20 cellular contexts compared by ENCODE assay signal in the genomic region with DNA sequence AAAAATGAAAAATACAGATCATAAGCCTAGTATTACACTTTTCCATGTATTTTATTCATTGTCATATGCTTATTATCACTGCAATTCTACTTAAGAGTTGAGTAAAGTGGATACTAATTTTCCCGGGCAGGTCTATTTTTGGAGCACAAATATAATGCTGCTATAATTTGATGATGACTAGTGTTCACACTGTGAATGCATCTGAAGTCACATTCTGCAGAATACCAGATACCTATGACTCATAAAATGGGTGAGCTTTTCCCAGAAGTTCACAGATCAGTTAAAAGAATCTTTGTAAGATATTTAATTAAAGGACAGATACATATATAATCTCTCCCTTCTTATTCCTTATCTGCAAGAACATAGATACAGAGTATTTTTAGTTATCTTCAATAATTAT.
DNase-seq lines count a peak whose midpoint lies in the region; ATAC-seq and TF ChIP-seq lines count a peak whose summit lies in the region.
"Had no signal": no experiment of that assay in that cellular context is flagged by ENCODE, and none has a peak within 500 bp of the region (broad histone marks: within the 10 kb centered on the region; RNA-seq: fewer than 3 reads in every experiment).

No MANE protein-coding gene starts in this region.

- no peak overlapping the region for H2AFZ ChIP-seq in MM.1S (ENCODE audit: low read length)

- H3K27me3 ChIP-seq in MM.1S (replicated peaks; ENCODE audit: insufficient read depth, low read length) = no peaks in the 10 kb centered on the region
- no peaks in the 10 kb centered on the region for H3K27me3 ChIP-seq in SJCRH30
- H3K27me3 ChIP-seq: BLaER1 treated with 17β-estradiol and CSF1 and Interleukin-3, amounts not matched to agents 10 nM and 100 nM; MG63 had no signal

- H3K4me3 ChIP-seq in astrocyte of the cerebellum (ENCODE audit: low read depth, low read length) (no peak overlapping the region), MM.1S (ENCODE audit: low read length) (no peak overlapping the region), SJCRH30 (no peak overlapping the region)
- H3K4me3 ChIP-seq: BLaER1 treated with 17β-estradiol and CSF1 and Interleukin-3, amounts not matched to agents 10 nM and 100 nM; HAP-1; MG63; thoracic aorta had no signal

- H3K27ac ChIP-seq in MM.1S (ENCODE audit: low read length) = no peak overlapping the region
- no peak overlapping the region for H3K27ac ChIP-seq in SJCRH30
- H3K27ac ChIP-seq: BLaER1 treated with 17β-estradiol and CSF1 and Interleukin-3, amounts not matched to agents 10 nM and 100 nM; thoracic aorta had no signal

- in situ Hi-C loops in astrocyte of the cerebellum (cut with HindIII; ENCODE audit: low sequenced_read_pairs) = no loop called here

- no peaks in the 10 kb centered on the region for H3F3A ChIP-seq in MM.1S (ENCODE audit: insufficient read depth, low read length)

- H3K4me2 ChIP-seq in MM.1S (ENCODE audit: low read depth, low read length) = no peak overlapping the region
- H3K4me2 ChIP-seq: BLaER1 treated with 17β-estradiol and CSF1 and Interleukin-3, amounts not matched to agents 10 nM and 100 nM had no signal

- peak; percentile 74 for DNase-seq in AG20443 (ENCODE audit: low spot score)
- peak; percentile 57 for DNase-seq in LHCN-M2 (ENCODE audit: low read depth)
- DNase-seq in astrocyte of the cerebellum (ENCODE audit: low read depth) = peak; percentile 45
- peak; percentile 15 for DNase-seq in glomerular visceral epithelial cell (ENCODE audit: extremely low spot score)
- no peak for DNase-seq in MM.1S
- DNase-seq in SJCRH30 = no peak
- DNase-seq in left ventricle myocardium superior = no peak
- DNase-seq: dermis blood vessel endothelial cell; DMS153; hippocampal formation; MG63; NCI-H2081 treated with DMSO at 0.1 percent for 48 hours; stimulated activated CD4-positive, alpha-beta T cell treated with anti-CD3 and anti-CD28 coated beads, Interleukin-2, amount 100 ng/mL, for 48 hours; stimulated activated CD8-positive, alpha-beta memory T cell treated with anti-CD3 and anti-CD28 coated beads, Interleukin-4, amount 100 ng/mL, for 48 hours had no signal

- H3K9me3 ChIP-seq in MM.1S (replicated peaks; ENCODE audit: insufficient read depth, low read length) (no peaks in the 10 kb centered on the region), SJCRH30 (replicated peaks) (no peaks in the 10 kb centered on the region)
- H3K9me3 ChIP-seq: HAP-1, MG63, thoracic aorta had no signal

- H3K79me2 ChIP-seq in MM.1S (ENCODE audit: low read length) = no peaks in the 10 kb centered on the region

- H3K36me3 ChIP-seq in MM.1S (replicated peaks; ENCODE audit: insufficient read depth, low read length) (no peaks in the 10 kb centered on the region), SJCRH30 (no peaks in the 10 kb centered on the region)
- H3K36me3 ChIP-seq: BLaER1 treated with 17β-estradiol and CSF1 and Interleukin-3, amounts not matched to agents 10 nM and 100 nM; HAP-1; MG63; thoracic aorta had no signal

- TF ChIP-seq CTCF in astrocyte of the cerebellum (IDR thresholded peaks at IDR 0.05; ENCODE audit: low read depth, low read length, missing control alignments) = no peak
- no peak for TF ChIP-seq CTCF in MM.1S (IDR thresholded peaks at IDR 0.05; ENCODE audit: low read length)

- H4K20me1 ChIP-seq in MM.1S (ENCODE audit: insufficient read depth, low read length) = no peaks in the 10 kb centered on the region
- H4K20me1 ChIP-seq: BLaER1 treated with 17β-estradiol and CSF1 and Interleukin-3, amounts not matched to agents 10 nM and 100 nM had no signal

- no peaks in the 10 kb centered on the region for H3K9me2 ChIP-seq in MM.1S (replicated peaks; ENCODE audit: insufficient read depth, low read length)

- H3K9ac ChIP-seq in MM.1S (ENCODE audit: low read length) = no peak overlapping the region
- H3K9ac ChIP-seq: BLaER1 treated with 17β-estradiol and CSF1 and Interleukin-3, amounts not matched to agents 10 nM and 100 nM had no signal

- H3K4me1 ChIP-seq in MM.1S (ENCODE audit: low read length) = no peaks in the 10 kb centered on the region
- no peaks in the 10 kb centered on the region for H3K4me1 ChIP-seq in SJCRH30
- H3K4me1 ChIP-seq: BLaER1 treated with 17β-estradiol and CSF1 and Interleukin-3, amounts not matched to agents 10 nM and 100 nM; HAP-1 had no signal

- ATAC-seq in HG02610 (IDR thresholded peaks at IDR 0.05; ENCODE audit: unreplicated experiment) = no peak
- no peak for ATAC-seq in left ventricle myocardium superior
- ATAC-seq: activated CD4-positive, CD25-positive, alpha-beta regulatory T cell treated with anti-CD3 and anti-CD28 coated beads, Interleukin-2, amount 50 U/mL, for 24 hours; Right ventricle myocardium inferior had no signal

- intact Hi-C loops in left ventricle myocardium superior (cut with micrococcal nuclease) = no loop called here

Comparison
In these comparisons a context has a peak if more than half of its experiments do, and no peak if none do; other contexts are left out.
1. DNase-seq: peak in AG20443 (single experiment), LHCN-M2 (single experiment), astrocyte of the cerebellum (single experiment) and glomerular visceral epithelial cell (single experiment); none in MM.1S (single experiment), SJCRH30 (0 of 2) and left ventricle myocardium superior (single experiment).